Comparison of ENCODE assay signal across 10 cellular contexts in genomic region chr10:29590598-29591415, GRCh38. TPM values are rescaled to one million over a fixed set of nuclear protein-coding genes. Genes with fewer than 3 reads are reported as not detected.
DNase-seq lines count a peak whose midpoint lies in the region; ATAC-seq and TF ChIP-seq lines count a peak whose summit lies in the region.
"Had no signal": no experiment of that assay in that cellular context is flagged by ENCODE, and none has a peak within 500 bp of the region (broad histone marks: within the 10 kb centered on the region; RNA-seq: fewer than 3 reads in every experiment).

No MANE protein-coding gene starts in this region.

- peaks cover 6% of the 10 kb centered on the region for H3K36me3 Mint-ChIP-seq in activated naive CD8-positive, alpha-beta T cell
- H3K36me3 Mint-ChIP-seq: memory B cell had no signal

- H3K4me1 ChIP-seq in heart right ventricle = peaks cover 14 to 94% (median 59%) of the 10 kb centered on the region in 9 donors
- peaks cover 0 to 96% (median 92%) of the 10 kb centered on the region in 4 donors for H3K4me1 ChIP-seq in sigmoid colon

- no peak for TF ChIP-seq POLR2A in sigmoid colon (IDR thresholded peaks at IDR 0.05)

- H3K27me3 Mint-ChIP-seq in activated naive CD8-positive, alpha-beta T cell = no peaks in the 10 kb centered on the region
- H3K27me3 Mint-ChIP-seq: memory B cell had no signal

- peak overlapping the region in 9 of 10 donors; percentile 36 to 84 (median 66) for H3K27ac ChIP-seq in heart right ventricle
- peak overlapping the region; percentile 75 to 82 (median 78) for H3K27ac ChIP-seq in sigmoid colon

- intact Hi-C loops in Right ventricle myocardium superior (cut with DNase I) = no loop called here
- intact Hi-C loops in Right ventricle myocardium inferior (cut with DNase I) = loop anchor here (5.0 kb wide), 1 partner anchor 74 kb away; no protein-coding TSS in a partner anchor
- intact Hi-C loops in heart right ventricle (cut with DNase I) = loop anchor here in 5 of 10 donors (5.0 to 10.0 kb wide), 4 partner anchors 36 to 146 kb away; partner anchors contain the start of gene SVIL (in 2 of the 5)
- intact Hi-C loops in sigmoid colon (cut with DNase I) = no loop called here

- H3K4me3 Mint-ChIP-seq in activated naive CD8-positive, alpha-beta T cell = peak overlapping the region; percentile 0
- H3K4me3 Mint-ChIP-seq: memory B cell had no signal

- peak; percentile 23 for ATAC-seq in Right ventricle myocardium superior (ENCODE audit: poor library complexity)
- ATAC-seq in Right ventricle myocardium inferior = no peak
- peak in 1 of 8 donors; percentile 23 for ATAC-seq in heart right ventricle
- no peak for ATAC-seq in GM18519 (IDR thresholded peaks at IDR 0.05; ENCODE audit: low FRiP score, unreplicated experiment)

- no peaks in the 10 kb centered on the region for H3K9me3 Mint-ChIP-seq in activated naive CD8-positive, alpha-beta T cell (ENCODE audit: low read depth)
- H3K9me3 Mint-ChIP-seq: memory B cell had no signal

- H3K27ac Mint-ChIP-seq in activated naive CD8-positive, alpha-beta T cell = peak overlapping the region; percentile 80
- H3K27ac Mint-ChIP-seq: memory B cell had no signal

- H3K27me3 ChIP-seq in heart right ventricle (no peaks in the 10 kb centered on the region), sigmoid colon (no peaks in the 10 kb centered on the region)

- H3K9me3 ChIP-seq in heart right ventricle (no peaks in the 10 kb centered on the region), sigmoid colon (no peaks in the 10 kb centered on the region)
- H3K9me3 ChIP-seq: HAP-1 had no signal

- DNase-seq in Right ventricle myocardium superior (no peak), Right ventricle myocardium inferior (ENCODE audit: missing footprints) (no peak), NCI-H1694 treated with DMSO at 0.1 percent for 48 hours (lab: John Stamatoyannopoulos, UW) (peak; percentile 49), heart right ventricle (no peak), sigmoid colon (no peak), 8988T (no peak)

- WGBS in heart right ventricle, 2 donors = 29 to 34% methylated on average over 2 of the region's 2 CpGs
- WGBS in sigmoid colon, 2 donors = 8 to 27% methylated on average over 2 of the region's 2 CpGs

- peak; percentile 82 to 94 (median 92) for TF ChIP-seq CTCF in heart right ventricle (IDR thresholded peaks at IDR 0.05)
- TF ChIP-seq CTCF in sigmoid colon (IDR thresholded peaks at IDR 0.05) = peak; percentile 82 to 94 (median 89)

- H3K36me3 ChIP-seq in heart right ventricle (peaks cover 0 to 8% (median 0%) of the 10 kb centered on the region in 9 donors), sigmoid colon (peaks cover 0 to 12% (median 2%) of the 10 kb centered on the region in 4 donors)
- H3K36me3 ChIP-seq: HAP-1 had no signal

- H3K4me3 ChIP-seq in heart right ventricle = peak overlapping the region in 6 of 10 donors; percentile 1 to 15 (median 6)
- H3K4me3 ChIP-seq in sigmoid colon = no peak overlapping the region
- H3K4me3 ChIP-seq: HAP-1 had no signal

- H3K4me1 Mint-ChIP-seq in activated naive CD8-positive, alpha-beta T cell (ENCODE audit: low read depth) = peaks cover 8% of the 10 kb centered on the region
- H3K4me1 Mint-ChIP-seq: memory B cell had no signal

- TF ChIP-seq EP300 in sigmoid colon (IDR thresholded peaks at IDR 0.05) = no peak

RNA-seq across cellular contexts. Expression of gene SVIL, which starts 44.0 kb away (rescaled TPM):
- total RNA-seq in Right ventricle myocardium superior = 298 TPM
- total RNA-seq in Right ventricle myocardium inferior = 327 TPM
- 100 to 1,000 TPM; 287 to 655 (median 537) TPM for total RNA-seq in heart right ventricle
- polyA plus RNA-seq in heart right ventricle = 100 to 1,000 TPM in 1 of 2 donors, 10 to 100 TPM in 1; 38.6 to 115 TPM
- total RNA-seq in sigmoid colon = 1,000 to 10,000 TPM in 1 of 4 donors, 100 to 1,000 TPM in 3; 637 to 1,443 (median 763) TPM
- 10 to 100 TPM in 2 of 3 donors, 1 to 10 TPM in 1; 8.3 to 42.5 (median 10.8) TPM for polyA plus RNA-seq in sigmoid colon

Comparison
In these comparisons a context has a peak if more than half of its experiments do, and no peak if none do; other contexts are left out.
1. H3K4me3 ChIP-seq: peak in heart right ventricle (6 of 10); none in sigmoid colon (0 of 4).